In genomic region chr17:65446043-65446442, GRCh38 we compare ENCODE assay signal across 31 cellular contexts.
"Had no signal": no experiment of that assay in that cellular context is flagged by ENCODE, and none has a peak within 500 bp of the region (broad histone marks: within the 10 kb centered on the region; RNA-seq: fewer than 3 reads in every experiment).

No MANE protein-coding gene starts in this region.

- DNase-seq: activated B cell treated with CpG ODN at 0.5 μM for 24 hours; activated CD4-positive, alpha-beta memory T cell treated with anti-CD3 and anti-CD28 coated beads for 36 hours; activated CD4-positive, alpha-beta T cell treated with anti-CD3 and anti-CD28 coated beads for 4 hours; activated CD4-positive, alpha-beta T cell treated with anti-CD3 and anti-CD28 coated beads, Interleukin-2, amount 50 U/mL, for 1 hour; activated CD4-positive, CD25-positive, alpha-beta regulatory T cell treated with anti-CD3 and anti-CD28 coated beads, Interleukin-2, amount 50 U/mL, for 72 hours; activated CD8-positive, alpha-beta memory T cell treated with anti-CD3 and anti-CD28 coated beads, Interleukin-2, amount 50 U/mL, for 4 hours; activated gamma-delta T cell treated with Interleukin-2 at 50 U/mL for 16 hours; activated naive CD4-positive, alpha-beta T cell treated with anti-CD3 and anti-CD28 coated beads for 36 hours; activated T-cell treated with anti-CD3 and anti-CD28 coated beads for 4 hours; activated T-cell treated with anti-CD3 and anti-CD28 coated beads, Interleukin-2, amount 50 U/mL, for 4 hours; adrenal gland; body of pancreas; caudate nucleus; cerebellar nuclear complex; Kasumi-1; KG1; MM.1S; MV-4-11; NCI-H1092; NCI-H1436 treated with DMSO at 0.1 percent for 48 hours; NCI-H1694 treated with DMSO at 0.1 percent for 48 hours; NCI-H2081; NCI-H345; NCI-H526; NCI-H748 treated with DMSO at 0.1 percent for 48 hours; NK-92 treated with Interleukin-12 subunit alpha and Interleukin-12 subunit beta, amount 100 ng/mL, for 24 hours; Right ventricle myocardium superior; SW 1271; T-helper 1 cell; T-helper 2 cell; T-helper 9 cell had no signal
